ENCODE assay signal across 12 cellular contexts in genomic region chr1:160748182-160748876, GRCh38. TPM values are rescaled to one million over a fixed set of nuclear protein-coding genes. Genes with fewer than 3 reads are reported as not detected.
DNase-seq lines count a peak whose midpoint lies in the region; ATAC-seq and TF ChIP-seq lines count a peak whose summit lies in the region.
"Had no signal": no experiment of that assay in that cellular context is flagged by ENCODE, and none has a peak within 500 bp of the region (broad histone marks: within the 10 kb centered on the region; RNA-seq: fewer than 3 reads in every experiment).

No MANE protein-coding gene starts in this region.

- peaks cover 90% of the 10 kb centered on the region for H3K4me1 Mint-ChIP-seq in activated naive CD8-positive, alpha-beta T cell (ENCODE audit: low read depth)

- no peaks in the 10 kb centered on the region for H3K9me3 Mint-ChIP-seq in activated naive CD8-positive, alpha-beta T cell (ENCODE audit: low read depth)
- H3K9me3 Mint-ChIP-seq: activated CD4-positive, alpha-beta memory T cell treated with anti-CD3 and anti-CD28 coated beads for 36 hours had no signal

- no peak for TF ChIP-seq POLR2A in stomach (IDR thresholded peaks at IDR 0.05)

- H3K4me3 Mint-ChIP-seq in activated naive CD8-positive, alpha-beta T cell, result peak overlapping the region; percentile 48
- H3K4me3 Mint-ChIP-seq: activated CD4-positive, alpha-beta memory T cell treated with anti-CD3 and anti-CD28 coated beads for 36 hours had no signal

- intact Hi-C loops in left lung (cut with DNase I) (no loop called here), stomach (cut with DNase I; ENCODE audit: low total_unique reads) (no loop called here)

- H3K27ac Mint-ChIP-seq in activated naive CD8-positive, alpha-beta T cell, result peak overlapping the region; percentile 98
- H3K27ac Mint-ChIP-seq: activated CD4-positive, alpha-beta memory T cell treated with anti-CD3 and anti-CD28 coated beads for 36 hours had no signal

- no peak for TF ChIP-seq EP300 in stomach (IDR thresholded peaks at IDR 0.05)

- H3K9me3 ChIP-seq in left lung, result no peaks in the 10 kb centered on the region
- H3K9me3 ChIP-seq in stomach, result no peaks in the 10 kb centered on the region
- H3K9me3 ChIP-seq: lower lobe of right lung had no signal

- H3K4me1 ChIP-seq in left lung, result peaks cover 0 to 31% of the 10 kb centered on the region in 2 donors
- H3K4me1 ChIP-seq in stomach, result peaks cover 0 to 4% (median 0%) of the 10 kb centered on the region in 4 donors

- H3K27me3 ChIP-seq in GM06990 (replicated peaks; ENCODE audit: control insufficient read depth, insufficient read depth, low read length) (no peaks in the 10 kb centered on the region), left lung (peaks cover 0 to 6% of the 10 kb centered on the region in 2 donors), stomach (peaks cover 0 to 7% (median 0%) of the 10 kb centered on the region in 3 donors)

- TF ChIP-seq CTCF in GM06990 (IDR thresholded peaks at IDR 0.05; ENCODE audit: insufficient read depth, low read length, poor library complexity, severe bottlenecking) (peak; percentile 35), left lung (IDR thresholded peaks at IDR 0.05) (no peak), stomach (IDR thresholded peaks at IDR 0.05) (no peak)

- no peaks in the 10 kb centered on the region for H3K27me3 Mint-ChIP-seq in activated naive CD8-positive, alpha-beta T cell
- H3K27me3 Mint-ChIP-seq: activated CD4-positive, alpha-beta memory T cell treated with anti-CD3 and anti-CD28 coated beads for 36 hours had no signal

- peaks cover 44% of the 10 kb centered on the region for H3K36me3 Mint-ChIP-seq in activated naive CD8-positive, alpha-beta T cell

- ATAC-seq in left lung (peak; percentile 23), GM19452 (IDR thresholded peaks at IDR 0.05; ENCODE audit: unreplicated experiment) (no peak)
- ATAC-seq in activated CD4-positive, CD25-positive, alpha-beta regulatory T cell treated with anti-CD3 and anti-CD28 coated beads, Interleukin-2, amount 50 U/mL, for 24 hours, result no peak
- ATAC-seq: lower lobe of right lung had no signal

- H3K4me3 ChIP-seq in GM06990 (replicated peaks; ENCODE audit: low read depth, low read length) (no peak overlapping the region), left lung (no peak overlapping the region), stomach (no peak overlapping the region)
- H3K4me3 ChIP-seq: lower lobe of right lung had no signal

- no peak for DNase-seq in GM06990 (ENCODE audit: extremely low read depth, insufficient read length)
- DNase-seq in HT-29 (ENCODE audit: low spot score), result peak; percentile 29
- DNase-seq in left lung, result no peak
- no peak for DNase-seq in DMS114 treated with DMSO at 0.1 percent for 48 hours (lab: John Stamatoyannopoulos, UW; ENCODE audit: unreplicated experiment)
- no peak for DNase-seq in stomach
- DNase-seq: activated CD4-positive, alpha-beta memory T cell treated with anti-CD3 and anti-CD28 coated beads for 36 hours; GOT3; lower lobe of right lung had no signal

- H3K27ac ChIP-seq in left lung, result no peak overlapping the region
- no peak overlapping the region for H3K27ac ChIP-seq in stomach
- H3K27ac ChIP-seq: lower lobe of right lung had no signal

- H3K36me3 ChIP-seq in GM06990 (ENCODE audit: control insufficient read depth, insufficient read depth, low read length) (peaks cover 43% of the 10 kb centered on the region), left lung (peaks cover 0 to 17% of the 10 kb centered on the region in 2 donors), stomach (no peaks in the 10 kb centered on the region)
- H3K36me3 ChIP-seq: lower lobe of right lung had no signal

- WGBS in stomach, 5 donors, result 81 to 92% (median 88%) methylated on average over 10 of the region's 10 CpGs

RNA-seq across cellular contexts. Expression of gene SLAMF7, which starts 9.3 kb away (rescaled TPM):
- not detected in 2 replicates for total RNA-seq in HT-29 (2014; rRNA removed; shearing (Covaris generic))
- 10 to 100 TPM; 16.9 to 33.8 TPM for total RNA-seq in left lung
- 1 to 10 TPM in 2 of 5 donors, under 1 TPM in 2, not detected in 1; 0.45 to 4.2 (median 1.3) TPM for total RNA-seq in stomach
- 1 to 10 TPM; 1.3 to 3.7 (median 2.1) TPM for polyA plus RNA-seq in stomach
- total RNA-seq: dermis microvascular lymphatic vessel endothelial cell had no signal

RNA-seq across cellular contexts. Expression of gene CD48, which starts 36.7 kb away (rescaled TPM):
- not detected in 2 replicates for total RNA-seq in HT-29 (2014; rRNA removed; shearing (Covaris generic))
- 10 to 100 TPM in 1 of 2 donors, 1 to 10 TPM in 1; 9.9 to 35.5 TPM for total RNA-seq in left lung
- total RNA-seq in stomach, result 10 to 100 TPM in 1 of 5 donors, 1 to 10 TPM in 1, under 1 TPM in 1, not detected in 2; 0.58 to 11.9 (median 9.2) TPM
- 10 to 100 TPM in 1 of 3 donors, 1 to 10 TPM in 2; 6.4 to 23.7 (median 8.4) TPM for polyA plus RNA-seq in stomach
- total RNA-seq: dermis microvascular lymphatic vessel endothelial cell had no signal

RNA-seq across cellular contexts. Expression of gene LY9, which starts 47.6 kb away (rescaled TPM):
- not detected in 2 replicates for total RNA-seq in HT-29 (2014; rRNA removed; shearing (Covaris generic))
- 1 to 10 TPM in 1 of 2 donors, under 1 TPM in 1; 0.82 to 2.5 TPM for total RNA-seq in left lung
- total RNA-seq in stomach, result 1 to 10 TPM in 3 of 5 donors, not detected in 2; 1.3 to 7.5 (median 1.7) TPM
- 1 to 10 TPM in 1 of 3 donors, under 1 TPM in 2; 0.25 to 1.1 (median 0.63) TPM for polyA plus RNA-seq in stomach
- total RNA-seq: dermis microvascular lymphatic vessel endothelial cell had no signal
